24 cellular contexts compared by ENCODE assay signal in the genomic region with DNA sequence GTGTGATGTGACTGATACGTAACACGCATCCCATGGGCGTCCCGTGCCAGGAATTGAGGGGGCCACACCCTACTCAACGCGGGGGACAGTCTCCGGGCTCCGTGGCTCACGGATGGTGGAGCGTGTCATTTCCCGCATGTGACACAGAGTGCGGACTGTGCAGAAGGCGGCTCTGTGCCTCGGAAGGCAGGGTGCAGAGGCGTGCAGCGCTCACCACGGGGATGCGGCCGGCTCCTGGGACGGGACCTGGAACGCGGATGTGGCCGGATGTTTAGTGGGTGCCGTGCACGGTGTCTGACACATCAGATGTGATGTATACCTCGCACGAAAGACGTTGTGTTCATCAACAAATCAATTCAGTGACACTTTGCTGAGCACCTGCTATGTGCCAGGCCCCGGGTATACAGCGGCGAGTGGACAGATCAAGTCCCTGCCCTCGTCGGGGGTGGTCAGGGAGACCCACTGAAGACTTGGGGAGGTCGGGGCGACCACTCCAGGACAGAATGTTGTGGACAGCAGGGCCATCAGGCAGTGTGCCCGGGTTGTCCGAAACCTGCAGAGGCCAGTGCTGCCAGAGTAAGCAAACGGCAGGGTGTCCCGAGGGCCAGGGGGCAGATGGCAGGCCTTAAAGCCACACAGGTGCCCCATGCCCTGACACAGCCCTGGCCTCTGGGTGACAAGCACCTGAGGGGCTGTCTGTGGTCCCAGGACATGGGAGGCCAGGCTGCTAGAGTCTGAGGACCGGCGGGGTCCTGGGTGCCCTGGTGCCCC.
"Had no signal": no experiment of that assay in that cellular context is flagged by ENCODE, and none has a peak within 500 bp of the region (broad histone marks: within the 10 kb centered on the region; RNA-seq: fewer than 3 reads in every experiment).

No MANE protein-coding gene starts in this region.

- H3K9me3 Mint-ChIP-seq: natural killer cell treated with Interleukin-12 subunit alpha and Interleukin-12 subunit beta and Interleukin-15 and Interleukin-18, amount 100 ng/mL, for 72 hours; stimulated activated naive CD8-positive, alpha-beta T cell treated with anti-CD3 and anti-CD28 coated beads, Interleukin-15, Interleukin-2, amounts not matched to agents 100 ng/mL and 50 ng/mL, for 24 hours had no signal

- H3K9me3 ChIP-seq: pancreas, tibial artery, upper lobe of left lung, vagina had no signal

- H3K36me3 ChIP-seq: neural progenitor cell, pancreas, tibial artery, upper lobe of left lung, vagina had no signal

- H3K4me1 ChIP-seq: pancreas, tibial artery, upper lobe of left lung, vagina had no signal

- H3K9ac ChIP-seq: neural progenitor cell had no signal

- H3K27ac Mint-ChIP-seq: natural killer cell treated with Interleukin-12 subunit alpha and Interleukin-12 subunit beta and Interleukin-15 and Interleukin-18, amount 100 ng/mL, for 72 hours; neural progenitor cell; progenitor cell of endocrine pancreas; stimulated activated memory B cell treated with anti-CD40 and anti-IgM and Interleukin-4, amounts not matched to agents 10 μg/mL and 1 μg/mL and 100 μg/mL, for 72 hours; stimulated activated naive CD8-positive, alpha-beta T cell treated with anti-CD3 and anti-CD28 coated beads, Interleukin-15, Interleukin-2, amounts not matched to agents 100 ng/mL and 50 ng/mL, for 24 hours had no signal

- H3K79me2 ChIP-seq: hepatocyte had no signal

- H3K27ac ChIP-seq: dorsolateral prefrontal cortex, hepatocyte, neural progenitor cell, pancreas, tibial artery, upper lobe of left lung, vagina had no signal

- H3K4me3 ChIP-seq: dorsolateral prefrontal cortex, hepatocyte, lung, neural progenitor cell, pancreas, smooth muscle cell, tibial artery, upper lobe of left lung, vagina had no signal

- FAIRE-seq: kidney, pancreas had no signal

- H3K36me3 Mint-ChIP-seq: natural killer cell treated with Interleukin-12 subunit alpha and Interleukin-12 subunit beta and Interleukin-15 and Interleukin-18, amount 100 ng/mL, for 72 hours; neural progenitor cell; stimulated activated memory B cell treated with anti-CD40 and anti-IgM and Interleukin-4, amounts not matched to agents 10 μg/mL and 1 μg/mL and 100 μg/mL, for 72 hours had no signal

- H3K4me2 ChIP-seq: hepatocyte, neural progenitor cell, smooth muscle cell had no signal

- H3K4me3 Mint-ChIP-seq: natural killer cell treated with Interleukin-12 subunit alpha and Interleukin-12 subunit beta and Interleukin-15 and Interleukin-18, amount 100 ng/mL, for 72 hours; neural progenitor cell; stimulated activated memory B cell treated with anti-CD40 and anti-IgM and Interleukin-4, amounts not matched to agents 10 μg/mL and 1 μg/mL and 100 μg/mL, for 72 hours; stimulated activated naive CD8-positive, alpha-beta T cell treated with anti-CD3 and anti-CD28 coated beads, Interleukin-15, Interleukin-2, amounts not matched to agents 100 ng/mL and 50 ng/mL, for 24 hours had no signal

- DNase-seq: dorsolateral prefrontal cortex; effector CD8-positive, alpha-beta T cell; foreskin melanocyte; head of caudate nucleus; kidney; left cardiac atrium; left ventricle myocardium superior; mesenchymal stem cell; midbrain; occipital lobe; pancreas; right cardiac atrium; stimulated activated CD4-positive, alpha-beta T cell treated with anti-CD3 and anti-CD28 coated beads, Interleukin-4, amount 100 ng/mL, for 24 hours; tibial artery had no signal

- ATAC-seq: left cardiac atrium; left ventricle myocardium superior; natural killer cell treated with Interleukin-12 subunit alpha and Interleukin-12 subunit beta and Interleukin-15 and Interleukin-18, amount 100 ng/mL, for 72 hours; pancreas; right cardiac atrium; stimulated activated memory B cell treated with anti-CD40 and anti-IgM and Interleukin-4, amounts not matched to agents 10 μg/mL and 1 μg/mL and 100 μg/mL, for 72 hours had no signal

- H3K27me3 ChIP-seq: pancreas, vagina had no signal

- H2AFZ ChIP-seq: hepatocyte, neural progenitor cell had no signal
